14 cellular contexts compared by ENCODE assay signal in genomic region chr3:190178779-190179178, GRCh38. TPM values are rescaled to one million over a fixed set of nuclear protein-coding genes. Genes with fewer than 3 reads are reported as not detected.
DNase-seq lines count a peak whose midpoint lies in the region; ATAC-seq, FAIRE-seq and TF ChIP-seq lines count a peak whose summit lies in the region.
"Had no signal": no experiment of that assay in that cellular context is flagged by ENCODE, and none has a peak within 500 bp of the region (broad histone marks: within the 10 kb centered on the region; RNA-seq: fewer than 3 reads in every experiment).

No MANE protein-coding gene starts in this region.

- ATAC-seq in HCT116 (no peak), K562 (no peak), esophagus mucosa (peak; percentile 52)
- ATAC-seq in activated naive CD4-positive, alpha-beta T cell treated with anti-CD3 and anti-CD28 coated beads, Interleukin-2, amount 50 U/mL, for 72 hours: no peak
- ATAC-seq: A549 had no signal

- TF ChIP-seq POLR2A in HCT116 (IDR thresholded peaks at IDR 0.05; ENCODE audit: borderline replicate concordance, extremely low read depth, insufficient read depth, insufficient read length) (no peak), K562 (conservative IDR thresholded peaks at IDR 0.05) (no peak)

- H2AFZ ChIP-seq in HCT116 (ENCODE audit: low read depth, low read length, poor library complexity, severe bottlenecking): peak overlapping the region; percentile 16
- no peak overlapping the region for H2AFZ ChIP-seq in K562 (ENCODE audit: low read depth, low read length)

- H3K27me3 ChIP-seq in HCT116 (ENCODE audit: insufficient read depth, low read length) (no peaks in the 10 kb centered on the region), K562 (ENCODE audit: control insufficient read depth in 2 of 2, insufficient read depth in 2 of 2, low read length in 2 of 2) (no peaks in the 10 kb centered on the region)
- no peaks in the 10 kb centered on the region for H3K27me3 ChIP-seq in CD4-positive, alpha-beta memory T cell (ENCODE audit: insufficient read depth, low read length)

- in situ Hi-C loops in K562 (cut with MboI): no loop called here

- H3K9ac ChIP-seq in HCT116 (ENCODE audit: low read length): no peak overlapping the region
- no peak overlapping the region for H3K9ac ChIP-seq in K562 (ENCODE audit: insufficient read depth in 1 of 2, low read depth in 2 of 2, low read length in 2 of 2)

- H3K9me3 ChIP-seq in HCT116 (ENCODE audit: control insufficient read depth in 1 of 2, insufficient read depth in 1 of 2, low read depth in 1 of 2, low read length in 2 of 2) (no peaks in the 10 kb centered on the region), K562 (replicated peaks; ENCODE audit: control insufficient read depth, insufficient read depth, low read depth, low read length) (no peaks in the 10 kb centered on the region)
- no peaks in the 10 kb centered on the region for H3K9me3 ChIP-seq in CD4-positive, alpha-beta memory T cell (ENCODE audit: control insufficient read depth in 1 of 2, low read length in 2 of 2)
- H3K9me3 ChIP-seq: A549, Caco-2 had no signal

- BruUV-seq in HCT116 (replicated peaks; lab: Mats Ljungman, UMichigan) (no TSS peak), K562 (replicated peaks; lab: Mats Ljungman, UMichigan) (no TSS peak)

- RAD21 ChIA-PET in HCT116 (lab: Charles Lee; ENCODE audit: low non-redundant PET in 1 of 2, low total read pairs in 2 of 2, uncharacterized antibody in 2 of 2, unreplicated experiment in 2 of 2): no interaction called here

- TF ChIP-seq RAD21 in HCT116 (IDR thresholded peaks at IDR 0.05; ENCODE audit: low read depth) (no peak), K562 (CRISPR knock-in tag; conservative IDR thresholded peaks at IDR 0.05 in 1 of 2, IDR thresholded peaks at IDR 0.05 in 1 of 2) (no peak)

- no peak overlapping the region for H3K4me2 ChIP-seq in HCT116 (ENCODE audit: low read length)
- H3K4me2 ChIP-seq in K562 (ENCODE audit: insufficient read depth, low read length): no peak overlapping the region

- DNase-seq in HCT116 (ENCODE audit: low read depth, low spot score) (no peak), NCI-H146 (lab: John Stamatoyannopoulos, UW) (peak; percentile 12), K562 (ENCODE audit: extremely low read depth in 1 of 4, low spot score in 3 of 4) (no peak), Ammon's horn (ENCODE audit: low spot score) (no peak)
- no peak for DNase-seq in CD4-positive, alpha-beta memory T cell
- DNase-seq in activated naive CD4-positive, alpha-beta T cell treated with anti-CD3 and anti-CD28 coated beads, Interleukin-2, amount 50 U/mL, for 72 hours (ENCODE audit: low spot score in 2 of 2): no peak
- DNase-seq: Caco-2; CD8-positive, alpha-beta memory T cell; DND-41; GDM1; HCEC 1CT had no signal

- 0% methylated on average over 2 of the region's 2 CpGs for WGBS in K562 (ENCODE audit: insufficient coverage, low coverage, missing lambda C conversion rate)

- no peaks in the 10 kb centered on the region for H3K9me1 ChIP-seq in K562 (ENCODE audit: control insufficient read depth, insufficient read depth, low read length)

- no peaks in the 10 kb centered on the region for H4K20me1 ChIP-seq in HCT116 (ENCODE audit: insufficient read depth)
- H4K20me1 ChIP-seq in K562 (replicated peaks; ENCODE audit: control insufficient read depth, insufficient read depth, low read length): no peaks in the 10 kb centered on the region

- H3K27ac ChIP-seq in HCT116 (ENCODE audit: low read depth, low read length) (no peak overlapping the region), K562 (ENCODE audit: extremely low read depth, low read depth, low read length) (no peak overlapping the region)
- no peak overlapping the region for H3K27ac ChIP-seq in CD4-positive, alpha-beta memory T cell (ENCODE audit: low read depth, low read length)

- peaks cover 0 to 4% of the 10 kb centered on the region in 2 donors for H3K27me3 Mint-ChIP-seq in CD4-positive, alpha-beta memory T cell

- H3K27ac Mint-ChIP-seq in CD4-positive, alpha-beta memory T cell: no peak overlapping the region
- no peak overlapping the region for H3K27ac Mint-ChIP-seq in activated naive CD4-positive, alpha-beta T cell treated with anti-CD3 and anti-CD28 coated beads, Interleukin-2, amount 50 U/mL, for 72 hours
- H3K27ac Mint-ChIP-seq: CD14-positive monocyte; CD8-positive, alpha-beta memory T cell had no signal

- peaks cover 0 to 2% (median under 1%) of the 10 kb centered on the region in 4 donors for H3K4me1 Mint-ChIP-seq in CD4-positive, alpha-beta memory T cell

- H3K79me2 ChIP-seq in HCT116 (ENCODE audit: insufficient read depth, low read length) (no peaks in the 10 kb centered on the region), K562 (ENCODE audit: control insufficient read depth, insufficient read depth, low read length) (no peaks in the 10 kb centered on the region)

- H3K4me3 Mint-ChIP-seq in CD4-positive, alpha-beta memory T cell: no peak overlapping the region
- H3K4me3 Mint-ChIP-seq: CD14-positive monocyte; CD8-positive, alpha-beta memory T cell had no signal

- no peak for TF ChIP-seq CTCF in HCT116 (IDR thresholded peaks at IDR 0.05 in 2 of 3, conservative IDR thresholded peaks at IDR 0.05 in 1 of 3; ENCODE audit: borderline replicate concordance in 1 of 3, insufficient read depth in 1 of 3, low read depth in 2 of 3, low read length in 2 of 3)
- no peak for TF ChIP-seq CTCF in K562 (IDR thresholded peaks at IDR 0.05 in 2 of 3, conservative IDR thresholded peaks at IDR 0.05 in 1 of 3; ENCODE audit: insufficient read depth in 2 of 3, low read depth in 1 of 3, low read length in 3 of 3)

- H3K4me3 ChIP-seq in HCT116 (replicated peaks in 1 of 2; ENCODE audit: low read depth in 1 of 2, low read length in 2 of 2): no peak overlapping the region
- no peak overlapping the region for H3K4me3 ChIP-seq in K562
- no peak overlapping the region for H3K4me3 ChIP-seq in CD4-positive, alpha-beta memory T cell (ENCODE audit: low read length in 2 of 2)
- H3K4me3 ChIP-seq: A549 had no signal

- peaks cover 0 to 2% (median 0%) of the 10 kb centered on the region in 8 donors for H3K9me3 Mint-ChIP-seq in CD4-positive, alpha-beta memory T cell
- no peaks in the 10 kb centered on the region for H3K9me3 Mint-ChIP-seq in activated naive CD4-positive, alpha-beta T cell treated with anti-CD3 and anti-CD28 coated beads, Interleukin-2, amount 50 U/mL, for 72 hours
- H3K9me3 Mint-ChIP-seq: CD8-positive, alpha-beta memory T cell had no signal

- intact Hi-C loops in HCT116 (cut with micrococcal nuclease) (no loop called here), K562 (cut with micrococcal nuclease) (no loop called here)
- intact Hi-C loops in CD4-positive, alpha-beta memory T cell (cut with micrococcal nuclease): no loop called here

- CTCF ChIA-PET in HCT116 (lab: Charles Lee) (no interaction called here), K562 (lab: Yijun Ruan, JAX; ENCODE audit: low intra/inter-chr PET ratio) (no interaction called here)
- CTCF ChIA-PET in CD4-positive, alpha-beta memory T cell (lab: Charles Lee; ENCODE audit: partially characterized antibody): no interaction called here

- no peak for TF ChIP-seq EP300 in K562 (IDR thresholded peaks at IDR 0.05; ENCODE audit: low read length)

- no peak for FAIRE-seq in K562 (lab: Jason Lieb, UNC)
- FAIRE-seq: A549 had no signal

- POLR2A ChIA-PET in HCT116 (lab: Charles Lee): no interaction called here
- POLR2A ChIA-PET in K562 (lab: Yijun Ruan, JAX): no interaction called here
- POLR2A ChIA-PET in CD4-positive, alpha-beta memory T cell (lab: Charles Lee; ENCODE audit: partially characterized antibody): interaction anchor here (0.6 kb wide), 1 partner anchor 10 kb away, joined by 3 read pairs; no protein-coding TSS in a partner anchor

- no peaks in the 10 kb centered on the region for H3K9me2 ChIP-seq in HCT116 (ENCODE audit: insufficient read depth)

- H3K4me1 ChIP-seq in HCT116 (ENCODE audit: control insufficient read depth in 1 of 2, insufficient read depth in 2 of 2, low read length in 2 of 2) (no peaks in the 10 kb centered on the region), K562 (replicated peaks in 1 of 2; ENCODE audit: control insufficient read depth in 2 of 2, insufficient read depth in 2 of 2, low read length in 2 of 2) (no peaks in the 10 kb centered on the region; a peak in 1 of 5 replicates)
- H3K4me1 ChIP-seq in CD4-positive, alpha-beta memory T cell (ENCODE audit: insufficient read depth, low read length): no peaks in the 10 kb centered on the region
- H3K4me1 ChIP-seq: Caco-2 had no signal

- H3K36me3 ChIP-seq in HCT116 (ENCODE audit: control insufficient read depth in 1 of 2, insufficient read depth in 2 of 2, low read length in 2 of 2) (no peaks in the 10 kb centered on the region), K562 (ENCODE audit: control insufficient read depth, insufficient read depth, low read length) (no peaks in the 10 kb centered on the region)
- no peaks in the 10 kb centered on the region for H3K36me3 ChIP-seq in CD4-positive, alpha-beta memory T cell (ENCODE audit: insufficient read depth, low read length)

- H3K36me3 Mint-ChIP-seq in CD4-positive, alpha-beta memory T cell: no peaks in the 10 kb centered on the region
- no peaks in the 10 kb centered on the region for H3K36me3 Mint-ChIP-seq in activated naive CD4-positive, alpha-beta T cell treated with anti-CD3 and anti-CD28 coated beads, Interleukin-2, amount 50 U/mL, for 72 hours
- H3K36me3 Mint-ChIP-seq: CD14-positive monocyte; CD8-positive, alpha-beta memory T cell had no signal

RNA-seq across cellular contexts. Expression of gene P3H2, which starts 58.1 kb away (rescaled TPM):
- total RNA-seq in HCT116 (2021; ENCODE audit: unreplicated experiment) (0.76 TPM), K562 (2014; rRNA removed) (not detected in 2 replicates), K562 (2014; rRNA removed; fragmentation: Illumina TruSeq; extraction: Trizol) (not detected in 2 replicates), K562 (2015; rRNA removed; fragmentation: Illumina TruSeq; extraction: Trizol) (not detected in 2 replicates), K562 (2021) (0.22 and 0.40 TPM in 2 replicates), esophagus mucosa (15.0 TPM)
- 0.17 and 0.18 TPM in 2 replicates for polyA plus RNA-seq in HCT116 (2012)
- not detected in 2 replicates for total RNA-seq in K562 (2011; cell fraction: chromatin; rRNA removed; ENCODE audit: low replicate concordance)
- not detected in 2 replicates for total RNA-seq in K562 (2011; cell fraction: nucleolus; rRNA removed)
- not detected in 2 replicates for total RNA-seq in K562 (2011; cell fraction: nucleoplasm; rRNA removed)
- polyA plus RNA-seq in K562 (2011; rRNA removed) (0.26 TPM in 1 of 2 replicates, not detected in the other), K562 (2014; fragmentation: Illumina TruSeq; extraction: Trizol) (not detected in 2 replicates), K562 (2014; fragmentation: Nextera tagmentation; extraction: Ambion mirVana) (not detected), K562 (2014; rRNA removed) (0.04 TPM in 1 of 2 replicates, not detected in the other)
- not detected in 2 replicates for polyA plus RNA-seq in K562 (2011; cell fraction: cytosol; rRNA removed)
- polyA plus RNA-seq in K562 (2011; cell fraction: nucleus; rRNA removed): not detected in 2 replicates
- not detected in 2 replicates for polyA plus RNA-seq in K562 (2012)
- not detected in 2 replicates for polyA minus RNA-seq in K562 (2011; rRNA and poly(A)+ RNA removed)
- polyA minus RNA-seq in K562 (2011; cell fraction: cytosol; rRNA and poly(A)+ RNA removed): not detected in 2 replicates
- not detected in 2 replicates for polyA minus RNA-seq in K562 (2011; cell fraction: nucleus; rRNA and poly(A)+ RNA removed)
- total RNA-seq in CD4-positive, alpha-beta memory T cell: not detected
- polyA plus RNA-seq in CD4-positive, alpha-beta memory T cell: not detected
- total RNA-seq in activated naive CD4-positive, alpha-beta T cell treated with anti-CD3 and anti-CD28 coated beads, Interleukin-2, amount 50 U/mL, for 72 hours: not detected
- total RNA-seq: CD8-positive, alpha-beta memory T cell had no signal
- polyA plus RNA-seq: CD8-positive, alpha-beta memory T cell had no signal
